8 cellular contexts compared by ENCODE assay signal in genomic region chr5:143355710-143356109, GRCh38. TPM values are rescaled to one million over a fixed set of nuclear protein-coding genes. Genes with fewer than 3 reads are reported as not detected.
DNase-seq lines count a peak whose midpoint lies in the region; TF ChIP-seq lines count a peak whose summit lies in the region.

No MANE protein-coding gene starts in this region.

- DNase-seq in H4 (ENCODE audit: low spot score) (peak; percentile 95), amniotic epithelial cell (ENCODE audit: low read depth) (peak; percentile 97), hepatic stellate cell (ENCODE audit: low spot score) (peak; percentile 51), ecto neural progenitor cell (ENCODE audit: low spot score) (no peak), esophagus muscularis mucosa (ENCODE audit: extremely low spot score) (no peak)
- DNase-seq in stimulated activated CD4-positive, alpha-beta T cell treated with anti-CD3 and anti-CD28 coated beads, Interleukin-1b, Interleukin-23, amount 100 ng/mL, for 48 hours: peak; percentile 33

- H3F3A ChIP-seq in OCI-LY1 (ENCODE audit: insufficient read depth, low read length): no peaks in the 10 kb centered on the region

- H3K4me3 ChIP-seq in ACC112 (ENCODE audit: low read depth, low read length): no peak overlapping the region
- H3K4me3 ChIP-seq in OCI-LY1 (ENCODE audit: low read depth, low read length, poor library complexity, severe bottlenecking): no peak overlapping the region
- no peak overlapping the region for H3K4me3 ChIP-seq in esophagus muscularis mucosa

- no peaks in the 10 kb centered on the region for H3K27me3 ChIP-seq in ACC112 (ENCODE audit: insufficient read depth, low read length)
- H3K27me3 ChIP-seq in OCI-LY1 (ENCODE audit: insufficient read depth, low read length): no peaks in the 10 kb centered on the region
- H3K27me3 ChIP-seq in esophagus muscularis mucosa: no peaks in the 10 kb centered on the region

- intact Hi-C loops in esophagus muscularis mucosa (cut with DNase I): no loop called here

- no peak for TF ChIP-seq EP300 in esophagus muscularis mucosa (IDR thresholded peaks at IDR 0.05)

- 0 out of 2 replicates have a peak, but pooled peaks cover under 1% of the 10 kb centered on the region for H4K20me1 ChIP-seq in OCI-LY1 (ENCODE audit: insufficient read depth, low read length)

- H3K27ac ChIP-seq in ACC112 (ENCODE audit: low read depth, low read length): peak overlapping the region; percentile 42; the same call in 1 of the 2 replicates
- peak overlapping the region; percentile 42 for H3K27ac ChIP-seq in OCI-LY1 (ENCODE audit: low read depth, low read length, poor library complexity, severe bottlenecking)
- peak overlapping the region in 2 of 4 donors; percentile 31 to 41 for H3K27ac ChIP-seq in esophagus muscularis mucosa (replicated peaks in 1 of 4)

- H3K4me2 ChIP-seq in OCI-LY1 (ENCODE audit: low read length): no peak overlapping the region

- H2AFZ ChIP-seq in ACC112 (ENCODE audit: low read length, unreplicated experiment) (no peak overlapping the region), OCI-LY1 (ENCODE audit: low read length) (no peak overlapping the region)

- TF ChIP-seq POLR2A in esophagus muscularis mucosa (IDR thresholded peaks at IDR 0.05; ENCODE audit: low read depth): no peak

- peaks cover 36% of the 10 kb centered on the region for H3K4me1 ChIP-seq in ACC112 (ENCODE audit: control insufficient read depth, insufficient read depth, low read length, unreplicated experiment)
- peaks cover 76% of the 10 kb centered on the region for H3K4me1 ChIP-seq in OCI-LY1 (ENCODE audit: insufficient read depth, low read length, severe bottlenecking)
- peaks cover 60 to 96% (median 91%) of the 10 kb centered on the region in 4 donors for H3K4me1 ChIP-seq in esophagus muscularis mucosa

- H3K79me2 ChIP-seq in ACC112 (ENCODE audit: control insufficient read depth, insufficient read depth, low read length, unreplicated experiment) (peaks cover 80% of the 10 kb centered on the region), OCI-LY1 (ENCODE audit: insufficient read depth, low read length) (peaks cover 99% of the 10 kb centered on the region)

- no peak overlapping the region for H3K9ac ChIP-seq in OCI-LY1 (ENCODE audit: low read length)

- TF ChIP-seq CTCF in OCI-LY1 (IDR thresholded peaks at IDR 0.05; ENCODE audit: low read length) (no peak), esophagus muscularis mucosa (IDR thresholded peaks at IDR 0.05) (no peak)

- H3K9me3 ChIP-seq in OCI-LY1 (ENCODE audit: low read length) (no peaks in the 10 kb centered on the region), esophagus muscularis mucosa (no peaks in the 10 kb centered on the region)

- H3K9me2 ChIP-seq in OCI-LY1 (ENCODE audit: low read depth, low read length): no peaks in the 10 kb centered on the region

- H3K36me3 ChIP-seq in ACC112 (ENCODE audit: insufficient read depth, low read length) (no peaks in the 10 kb centered on the region), OCI-LY1 (ENCODE audit: insufficient read depth, low read length) (peaks cover 14% of the 10 kb centered on the region; the same call in 1 of the 2 replicates), esophagus muscularis mucosa (no peaks in the 10 kb centered on the region)

RNA-seq across cellular contexts. Expression of gene NR3C1, which starts 47.8 kb away (rescaled TPM):
- 47.9 and 55.5 TPM in 2 replicates for total RNA-seq in H4 (2014; rRNA removed; shearing (Covaris generic))
- 10 to 100 TPM; 79.2 to 92.3 (median 89.3) TPM for total RNA-seq in esophagus muscularis mucosa

Comparison
In these comparisons a context has a peak if more than half of its experiments do, and no peak if none do; other contexts are left out.
1. DNase-seq: peak in H4 (single experiment), amniotic epithelial cell (single experiment), hepatic stellate cell (single experiment) and stimulated activated CD4-positive, alpha-beta T cell treated with anti-CD3 and anti-CD28 coated beads, Interleukin-1b, Interleukin-23, amount 100 ng/mL, for 48 hours (single experiment); none in ecto neural progenitor cell (single experiment) and esophagus muscularis mucosa (single experiment).